Comparison of ENCODE assay signal across 9 cellular contexts in genomic region chr12:11639463-11639862, GRCh38.
"Had no signal": no experiment of that assay in that cellular context is flagged by ENCODE, and none has a peak within 500 bp of the region (broad histone marks: within the 10 kb centered on the region; RNA-seq: fewer than 3 reads in every experiment).

No MANE protein-coding gene starts in this region.

- H3K4me1 ChIP-seq: HAP-1 had no signal

- ATAC-seq: HCT116, HepG2 had no signal

- H3K4me1 Mint-ChIP-seq: IgD-negative memory B cell had no signal

- H3K36me3 ChIP-seq: HAP-1 had no signal

- H3K27me3 Mint-ChIP-seq: IgD-negative memory B cell had no signal

- H3K4me3 ChIP-seq: GM23248, HAP-1 had no signal

- H3K4me3 Mint-ChIP-seq: HFFc6, IgD-negative memory B cell had no signal

- DNase-seq: GM23248, GOT3, H7, HFFc6, KBM-7 had no signal

- H3K27ac Mint-ChIP-seq: HFFc6, IgD-negative memory B cell had no signal
